In the genomic region with DNA sequence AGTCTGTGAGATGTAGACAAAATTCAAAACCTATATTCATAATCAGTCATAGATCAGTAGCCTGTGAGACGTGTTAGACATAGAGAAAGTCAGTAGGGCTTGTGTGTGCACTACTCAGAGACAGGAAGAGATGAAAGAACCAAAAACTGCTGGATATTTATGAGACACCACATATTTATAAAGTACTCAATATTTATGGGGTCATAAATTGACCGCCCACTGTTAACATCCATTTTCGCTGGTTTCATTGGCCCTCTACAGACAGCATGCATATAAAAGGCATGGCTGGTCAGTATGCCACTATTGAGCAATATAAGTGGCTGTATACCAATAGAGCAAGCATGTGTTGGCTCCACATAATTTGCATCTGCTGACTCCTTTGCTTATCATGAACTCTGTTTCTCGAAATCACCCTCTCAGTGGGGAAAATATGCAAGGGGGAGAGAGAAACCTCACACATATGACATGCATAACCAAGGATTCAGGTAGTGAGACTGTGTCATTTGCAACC, we compare ENCODE assay signal across 18 cellular contexts.
DNase-seq lines count a peak whose midpoint lies in the region; ATAC-seq, FAIRE-seq and TF ChIP-seq lines count a peak whose summit lies in the region.
"Had no signal": no experiment of that assay in that cellular context is flagged by ENCODE, and none has a peak within 500 bp of the region (broad histone marks: within the 10 kb centered on the region; RNA-seq: fewer than 3 reads in every experiment).

No MANE protein-coding gene starts in this region.

- no peak overlapping the region for H3K9ac ChIP-seq in GM12878 (ENCODE audit: control insufficient read depth, insufficient read depth, low read length)
- H3K9ac ChIP-seq in smooth muscle cell (ENCODE audit: low read depth) = no peak overlapping the region

- SMC1A ChIA-PET in GM12878 (lab: Charles Lee; ENCODE audit: uncharacterized antibody, unreplicated experiment) = interaction anchor here (0.6 to 1.7 kb wide), 6 partner anchors 9 to 76 kb away, joined by 3 to 8 read pairs (median 3); no protein-coding TSS in a partner anchor

- H3K27me3 ChIP-seq in GM12878 (replicated peaks in 1 of 2; ENCODE audit: control insufficient read depth in 2 of 2, insufficient read depth in 2 of 2, low read length in 1 of 2) (no peaks in the 10 kb centered on the region), smooth muscle cell (ENCODE audit: low read depth) (no peaks in the 10 kb centered on the region)

- POLR2A ChIA-PET in GM12878 (lab: Charles Lee) = interaction anchor here (0.6 to 1.6 kb wide), 4 partner anchors 16 to 199 kb away, joined by 3 to 8 read pairs (median 3); a partner anchor contains a TSS

- intact Hi-C loops in activated naive CD4-positive, alpha-beta T cell treated with anti-CD3 and anti-CD28 coated beads for 36 hours (cut with micrococcal nuclease) = no loop called here
- intact Hi-C loops in GM12878 (cut with micrococcal nuclease; ENCODE audit: unreplicated experiment) = no loop called here

- TF ChIP-seq POLR2A in GM12878 (IDR thresholded peaks at IDR 0.05; ENCODE audit: low read depth, low read length) = no peak

- H2AFZ ChIP-seq in GM12878 (ENCODE audit: control insufficient read depth, low read depth, low read length) (no peak overlapping the region), smooth muscle cell (ENCODE audit: low read depth) (no peak overlapping the region)

- no peaks in the 10 kb centered on the region for H4K20me1 ChIP-seq in GM12878 (ENCODE audit: control insufficient read depth, insufficient read depth)
- H4K20me1 ChIP-seq in smooth muscle cell (ENCODE audit: low read depth) = no peaks in the 10 kb centered on the region

- no peak for DNase-seq in activated naive CD4-positive, alpha-beta T cell treated with anti-CD3 and anti-CD28 coated beads, Interleukin-2, amount 50 U/mL, for 72 hours (ENCODE audit: low spot score in 2 of 2)
- DNase-seq in activated naive CD4-positive, alpha-beta T cell treated with anti-CD3 and anti-CD28 coated beads for 36 hours = no peak
- DNase-seq in GM12878 (ENCODE audit: low read depth, low spot score) (no peak), smooth muscle cell (lab: John Stamatoyannopoulos, UW; ENCODE audit: unreplicated experiment) (no peak), mucosa of gallbladder (ENCODE audit: low spot score) (no peak), SKM-1 treated with dmso at 0.1 percent for 144 hours (lab: John Stamatoyannopoulos, UW; ENCODE audit: unreplicated experiment) (no peak), AG20443 (ENCODE audit: low spot score) (no peak)
- DNase-seq: activated naive CD4-positive, alpha-beta T cell treated with Interleukin-2 at 50 U/mL for 16 hours; cortex of kidney; midbrain; NCI-H524; nucleus accumbens; OCI-M1; stimulated activated naive CD8-positive, alpha-beta T cell treated with anti-CD3 and anti-CD28 coated beads, Interleukin-15, Interleukin-2, amounts not matched to agents 100 U/mL and 50 U/mL, for 24 hours had no signal

- CTCF ChIA-PET in activated naive CD4-positive, alpha-beta T cell treated with anti-CD3 and anti-CD28 coated beads for 36 hours (lab: Charles Lee) = interaction anchor here (6.9 kb wide), 1 partner anchor 14 kb away, joined by 40 read pairs; a partner anchor contains a TSS
- CTCF ChIA-PET in GM12878 (lab: Yijun Ruan, JAX) = interaction anchor here (7.7 kb wide), 1 partner anchor 16 kb away, joined by 131 read pairs; a partner anchor contains a TSS

- H3K4me1 Mint-ChIP-seq in activated naive CD4-positive, alpha-beta T cell treated with anti-CD3 and anti-CD28 coated beads for 36 hours (ENCODE audit: low read depth) = peaks cover 8% of the 10 kb centered on the region

- peak; percentile 47 for FAIRE-seq in GM12878 (lab: Jason Lieb, UNC)

- H3K4me2 ChIP-seq in GM12878 (ENCODE audit: control insufficient read depth, insufficient read depth) (peak overlapping the region; percentile 28; the same call in 1 of the 2 replicates), smooth muscle cell (no peak overlapping the region)

- peaks cover 17 to 24% of the 10 kb centered on the region in 2 donors for H3K36me3 Mint-ChIP-seq in activated naive CD4-positive, alpha-beta T cell treated with anti-CD3 and anti-CD28 coated beads, Interleukin-2, amount 50 U/mL, for 72 hours
- peaks cover 8% of the 10 kb centered on the region for H3K36me3 Mint-ChIP-seq in activated naive CD4-positive, alpha-beta T cell treated with anti-CD3 and anti-CD28 coated beads for 36 hours (ENCODE audit: low read depth)

- WGBS in GM12878 (ENCODE audit: insufficient coverage, insufficient replicate concordance, low lambda C conversion rate, missing lambda C conversion rate) = 85% methylated on average over 4 of the region's 4 CpGs
- 76% methylated on average over 4 of the region's 4 CpGs for WGBS in smooth muscle cell (ENCODE audit: low lambda C conversion rate)

- H3K79me2 ChIP-seq in GM12878 (ENCODE audit: control insufficient read depth, insufficient read depth, low read length) = peaks cover 19% of the 10 kb centered on the region
- H3K79me2 ChIP-seq in smooth muscle cell (ENCODE audit: low read depth) = peaks cover 15% of the 10 kb centered on the region

- TF ChIP-seq EP300 in Ishikawa (IDR thresholded peaks at IDR 0.05; ENCODE audit: borderline replicate concordance) (no peak), GM12878 (IDR thresholded peaks at IDR 0.05; ENCODE audit: borderline replicate concordance in 1 of 2, control insufficient read depth in 1 of 2, low read depth in 2 of 2, low read length in 2 of 2) (no peak)

- H3K4me3 ChIP-seq in GM12878 = peak overlapping the region; percentile 10; the same call in 1 of the 2 replicates
- peak overlapping the region; percentile 74 for H3K4me3 ChIP-seq in smooth muscle cell
- H3K4me3 ChIP-seq: HAP-1, right atrium auricular region had no signal

- H3K9me3 Mint-ChIP-seq in activated naive CD4-positive, alpha-beta T cell treated with anti-CD3 and anti-CD28 coated beads, Interleukin-2, amount 50 U/mL, for 72 hours = no peaks in the 10 kb centered on the region
- no peaks in the 10 kb centered on the region for H3K9me3 Mint-ChIP-seq in activated naive CD4-positive, alpha-beta T cell treated with anti-CD3 and anti-CD28 coated beads for 36 hours
- H3K9me3 Mint-ChIP-seq: T-helper 1 cell treated with Interleukin-12 subunit alpha and Interleukin-12 subunit beta and Interleukin-4 antibody, amounts not matched to agents 30 μg/mL and 1 μg/mL, for 36 hours had no signal

- TF ChIP-seq CTCF in GM12878 (IDR thresholded peaks at IDR 0.05 in 2 of 3, conservative IDR thresholded peaks at IDR 0.05 in 1 of 3; ENCODE audit: control insufficient read depth in 2 of 3, extremely low read depth in 1 of 3, insufficient read depth in 1 of 3, low read depth in 3 of 3, low read length in 3 of 3) (no peak), smooth muscle cell (IDR thresholded peaks at IDR 0.05; ENCODE audit: borderline replicate concordance, insufficient read depth, poor library complexity, severe bottlenecking) (no peak)

- RAD21 ChIA-PET in GM12878 (lab: Charles Lee; ENCODE audit: unreplicated experiment) = interaction anchor here (0.9 to 1.5 kb wide), 3 partner anchors 18 to 79 kb away, joined by 3 to 4 read pairs (median 3); a partner anchor contains a TSS

- no peak for TF ChIP-seq RAD21 in Ishikawa (IDR thresholded peaks at IDR 0.05; ENCODE audit: low read depth)
- no peak for TF ChIP-seq RAD21 in GM12878 (IDR thresholded peaks at IDR 0.05; ENCODE audit: insufficient read depth, low read depth, low read length)

- H3K27ac ChIP-seq in GM12878 (ENCODE audit: control insufficient read depth, insufficient read depth) (no peak overlapping the region), smooth muscle cell (ENCODE audit: low read depth) (no peak overlapping the region)
- H3K27ac ChIP-seq: right atrium auricular region had no signal

- no peaks in the 10 kb centered on the region for H3K9me3 ChIP-seq in GM12878 (replicated peaks; ENCODE audit: control insufficient read depth, insufficient read depth, low read length)
- H3K9me3 ChIP-seq in smooth muscle cell (replicated peaks; ENCODE audit: low read depth) = no peaks in the 10 kb centered on the region
- H3K9me3 ChIP-seq: HAP-1, right atrium auricular region had no signal

- BruUV-seq in GM12878 (replicated peaks; lab: Mats Ljungman, UMichigan) = no TSS peak

- H3K4me3 Mint-ChIP-seq in activated naive CD4-positive, alpha-beta T cell treated with anti-CD3 and anti-CD28 coated beads for 36 hours = no peak overlapping the region
- H3K4me3 Mint-ChIP-seq: T-helper 1 cell treated with Interleukin-12 subunit alpha and Interleukin-12 subunit beta and Interleukin-4 antibody, amounts not matched to agents 30 μg/mL and 1 μg/mL, for 36 hours had no signal

- H3K36me3 ChIP-seq in GM12878 (ENCODE audit: control insufficient read depth in 2 of 2, insufficient read depth in 2 of 2, low read length in 1 of 2) (no peaks in the 10 kb centered on the region), smooth muscle cell (ENCODE audit: low read depth) (no peaks in the 10 kb centered on the region)
- H3K36me3 ChIP-seq: HAP-1, right atrium auricular region had no signal

- H3F3A ChIP-seq in smooth muscle cell (ENCODE audit: low read depth) = peaks cover 19% of the 10 kb centered on the region

- in situ Hi-C loops in GM12878 (cut with MboI) = no loop called here

- ATAC-seq in activated naive CD4-positive, alpha-beta T cell treated with anti-CD3 and anti-CD28 coated beads, Interleukin-2, amount 50 U/mL, for 72 hours = no peak
- no peak for ATAC-seq in GM12878
- ATAC-seq: stimulated activated naive CD8-positive, alpha-beta T cell treated with anti-CD3 and anti-CD28 coated beads, Interleukin-15, Interleukin-2, amounts not matched to agents 100 U/mL and 50 U/mL, for 24 hours had no signal

- no peaks in the 10 kb centered on the region for H3K27me3 Mint-ChIP-seq in activated naive CD4-positive, alpha-beta T cell treated with anti-CD3 and anti-CD28 coated beads for 36 hours (ENCODE audit: low read depth)

- H3K27ac Mint-ChIP-seq in activated naive CD4-positive, alpha-beta T cell treated with anti-CD3 and anti-CD28 coated beads, Interleukin-2, amount 50 U/mL, for 72 hours = peak overlapping the region; percentile 30 to 45
- no peak overlapping the region for H3K27ac Mint-ChIP-seq in activated naive CD4-positive, alpha-beta T cell treated with anti-CD3 and anti-CD28 coated beads for 36 hours
- H3K27ac Mint-ChIP-seq: T-helper 1 cell treated with Interleukin-12 subunit alpha and Interleukin-12 subunit beta and Interleukin-4 antibody, amounts not matched to agents 30 μg/mL and 1 μg/mL, for 36 hours had no signal

- peaks cover 2% of the 10 kb centered on the region; the same call in 1 of the 2 replicates for H3K4me1 ChIP-seq in GM12878 (ENCODE audit: control insufficient read depth, insufficient read depth, low read length)
- H3K4me1 ChIP-seq in smooth muscle cell (ENCODE audit: low read depth) = peaks cover 16% of the 10 kb centered on the region
- H3K4me1 ChIP-seq: right atrium auricular region had no signal

TF ChIP-seq in Ishikawa, 13 proteins besides CTCF, POLR2A, EP300 and RAD21:
- 0 out of 2 replicates have a peak, but pooled peaks have one; percentile 10 for TF ChIP-seq CEBPB (IDR thresholded peaks at IDR 0.05)
- TF ChIP-seq TCF12 (IDR thresholded peaks at IDR 0.05; ENCODE audit: low read depth) = no peak

TF ChIP-seq in GM12878, 131 proteins besides CTCF, POLR2A, EP300 and RAD21 (continues in another document):
- no peak for TF ChIP-seq STAT1 (conservative IDR thresholded peaks at IDR 0.05)
- 0 out of 4 replicates have a peak, but pooled peaks of 1 of the 2 experiments have one; percentile 30 for TF ChIP-seq CEBPB (IDR thresholded peaks at IDR 0.05; ENCODE audit: borderline replicate concordance in 1 of 2, low read depth in 2 of 2, low read length in 2 of 2)
